2 cellular contexts compared by ENCODE assay signal in genomic region chr4:2942037-2942531, GRCh38.
A peak's percentile ranks its signal among the peaks of the same experiment; 100 is the strongest.
TF ChIP-seq lines count a peak whose summit lies in the region.

No MANE protein-coding gene starts in this region.

TF ChIP-seq in HCT116, 20 proteins besides CTCF, POLR2A, EP300 and RAD21:
- no peak for TF ChIP-seq YY1 (IDR thresholded peaks at IDR 0.05; ENCODE audit: extremely low read depth, insufficient replicate concordance, low read depth, low read length)
- no peak for TF ChIP-seq CBX3 (IDR thresholded peaks at IDR 0.05; ENCODE audit: low read depth)
- TF ChIP-seq POLR2AphosphoS5 (IDR thresholded peaks at IDR 0.05; ENCODE audit: low read depth, low read length) = 0 out of 2 replicates have a peak, but pooled peaks have one; percentile 22
- TF ChIP-seq ZNF274 (IDR thresholded peaks at IDR 0.05; ENCODE audit: low read depth, low read length) = no peak

TF ChIP-seq in GM12878, 131 proteins besides CTCF, POLR2A, EP300 and RAD21:
- TF ChIP-seq POLR2AphosphoS2 (IDR thresholded peaks at IDR 0.05; ENCODE audit: low read depth, low read length) = peak; percentile 12; the same call in 1 of the 2 replicates
- TF ChIP-seq EED (IDR thresholded peaks at IDR 0.05; ENCODE audit: low read depth) = no peak
- no peak for TF ChIP-seq CREM (IDR thresholded peaks at IDR 0.05; ENCODE audit: low read depth)
- peak; percentile 22; the same call in 1 of the 2 replicates for TF ChIP-seq ZBED1 (IDR thresholded peaks at IDR 0.05; ENCODE audit: borderline replicate concordance)
TF ChIP-seq in GM12878: peak in this region for 2.
